Comparison of ENCODE assay signal across 12 cellular contexts in genomic region chr4:139814285-139815015, GRCh38.
DNase-seq lines count a peak whose midpoint lies in the region; TF ChIP-seq lines count a peak whose summit lies in the region.
"Had no signal": no experiment of that assay in that cellular context is flagged by ENCODE, and none has a peak within 500 bp of the region (broad histone marks: within the 10 kb centered on the region; RNA-seq: fewer than 3 reads in every experiment).

No MANE protein-coding gene starts in this region.

- no peak overlapping the region for H2AK5ac ChIP-seq in neuronal stem cell (ENCODE audit: low read depth, low read length)

- no peak for TF ChIP-seq CTCF in fibroblast of mammary gland (conservative IDR thresholded peaks at IDR 0.05; ENCODE audit: control insufficient read depth, insufficient read depth, low read depth, low read length)

- no peak overlapping the region for H3K4ac ChIP-seq in neuronal stem cell (ENCODE audit: low read length)

- H4K91ac ChIP-seq in neuronal stem cell (ENCODE audit: low read depth, low read length, poor library complexity) = no peak overlapping the region

- H3K14ac ChIP-seq in neuronal stem cell (ENCODE audit: low read length) = no peak overlapping the region

- no peak overlapping the region for H2BK12ac ChIP-seq in neuronal stem cell (ENCODE audit: low read length)

- H3K4me3 ChIP-seq in fibroblast of mammary gland (ENCODE audit: control insufficient read depth, low read depth, low read length) (no peak overlapping the region), neuronal stem cell (ENCODE audit: low read length in 2 of 2) (no peak overlapping the region), Karpas-422 (ENCODE audit: low read length) (no peak overlapping the region)

- H2AFZ ChIP-seq in neuronal stem cell (ENCODE audit: low read length) (no peak overlapping the region), Karpas-422 (ENCODE audit: low read length) (no peak overlapping the region)

- no peak overlapping the region for H3K4me2 ChIP-seq in neuronal stem cell (ENCODE audit: insufficient read depth, low read length, poor library complexity, severe bottlenecking)
- H3K4me2 ChIP-seq in Karpas-422 (ENCODE audit: low read depth, low read length, poor library complexity, severe bottlenecking) = no peak overlapping the region

- no CpG with 5 or more reads among the region's 9 CpGs for WGBS in neuronal stem cell (ENCODE audit: extremely low coverage in 2 of 2, insufficient read length in 2 of 2, insufficient replicate concordance in 1 of 2), 2 donors

- no peak overlapping the region for H4K8ac ChIP-seq in neuronal stem cell (ENCODE audit: low read depth, low read length)

- H3K9me2 ChIP-seq in Karpas-422 (replicated peaks; ENCODE audit: insufficient read depth, low read length) = no peaks in the 10 kb centered on the region

- no peak overlapping the region for H2BK120ac ChIP-seq in neuronal stem cell (ENCODE audit: low read depth, low read length)

- peak overlapping the region; percentile 36 for H3K18ac ChIP-seq in neuronal stem cell (ENCODE audit: low read length)

- no peaks in the 10 kb centered on the region for H3K79me1 ChIP-seq in neuronal stem cell (ENCODE audit: low read depth, low read length)

- H3K79me2 ChIP-seq in Karpas-422 (ENCODE audit: low read length) = peaks cover 39% of the 10 kb centered on the region

- peaks cover 4% of the 10 kb centered on the region; the same call in 1 of the 2 replicates for H4K20me1 ChIP-seq in Karpas-422 (ENCODE audit: insufficient read depth, low read depth, low read length)

- H3K23ac ChIP-seq in neuronal stem cell (ENCODE audit: low read depth, low read length, poor library complexity) = no peak overlapping the region

- H3K27ac ChIP-seq in neuronal stem cell (replicated peaks; ENCODE audit: low read length) (peak overlapping the region; percentile 37), Karpas-422 (ENCODE audit: low read length) (no peak overlapping the region)

- H3K9me3 ChIP-seq in neuronal stem cell (replicated peaks in 1 of 2; ENCODE audit: control insufficient read depth in 2 of 2, insufficient read depth in 1 of 2, low read depth in 1 of 2, low read length in 2 of 2) (peaks cover 7 to 18% of the 10 kb centered on the region in 2 donors), Karpas-422 (ENCODE audit: low read length) (peaks cover 3% of the 10 kb centered on the region; the same call in 1 of the 2 replicates)

- H3K27me3 ChIP-seq in neuronal stem cell (ENCODE audit: control insufficient read depth in 3 of 3, insufficient read depth in 3 of 3, low read depth in 1 of 3, low read length in 3 of 3) (no peaks in the 10 kb centered on the region), Karpas-422 (ENCODE audit: low read length) (no peaks in the 10 kb centered on the region)

- H3K4me1 ChIP-seq in neuronal stem cell (ENCODE audit: control insufficient read depth in 2 of 2, insufficient read depth in 1 of 2, low read depth in 1 of 2, low read length in 2 of 2) = peaks cover 11 to 47% of the 10 kb centered on the region in 2 donors
- H3K4me1 ChIP-seq in Karpas-422 (ENCODE audit: low read length) = peaks cover 5% of the 10 kb centered on the region; the same call in 1 of the 2 replicates

- DNase-seq in DMS153 treated with DMSO at 0.1 percent for 48 hours (lab: John Stamatoyannopoulos, UW; ENCODE audit: unreplicated experiment) (peak; percentile 85), NCI-H69 (lab: John Stamatoyannopoulos, UW) (peak; percentile 90), fibroblast of mammary gland (ENCODE audit: low read depth) (peak; percentile 30), neuronal stem cell (ENCODE audit: low spot score) (no peak), Karpas-422 (no peak), HCEC 1CT (no peak), SW480 (ENCODE audit: low spot score) (no peak)
- DNase-seq in activated CD4-positive, alpha-beta T cell treated with anti-CD3 and anti-CD28 coated beads for 4 hours = no peak
- DNase-seq: activated T-cell treated with anti-CD3 and anti-CD28 coated beads, Interleukin-2, amount 50 U/mL, for 48 hours; EL; RPMI8226; stimulated activated naive CD8-positive, alpha-beta T cell treated with anti-CD3 and anti-CD28 coated beads, Interleukin-15, amount 100 ng/mL, for 72 hours had no signal

- H2BK5ac ChIP-seq in neuronal stem cell (ENCODE audit: low read length) = no peak overlapping the region

- H3K9ac ChIP-seq in neuronal stem cell (ENCODE audit: low read depth, low read length, poor library complexity) (no peak overlapping the region), Karpas-422 (ENCODE audit: low read length) (no peak overlapping the region)

- H2BK15ac ChIP-seq in neuronal stem cell (ENCODE audit: low read length) = no peak overlapping the region

- H3K36me3 ChIP-seq in neuronal stem cell (replicated peaks in 1 of 2; ENCODE audit: control insufficient read depth in 2 of 2, insufficient read depth in 2 of 2, low read length in 2 of 2) (no peaks in the 10 kb centered on the region), Karpas-422 (ENCODE audit: insufficient read depth, low read length) (no peaks in the 10 kb centered on the region)

Comparison
In these comparisons a context has a peak if more than half of its experiments do, and no peak if none do; other contexts are left out.
1. DNase-seq: peak in DMS153 treated with DMSO at 0.1 percent for 48 hours (single experiment), NCI-H69 (single experiment) and fibroblast of mammary gland (single experiment); none in neuronal stem cell (single experiment), Karpas-422 (single experiment), activated CD4-positive, alpha-beta T cell treated with anti-CD3 and anti-CD28 coated beads for 4 hours (0 of 2), HCEC 1CT (single experiment) and SW480 (single experiment).